Comparison of ENCODE assay signal across 15 cellular contexts in the genomic region with DNA sequence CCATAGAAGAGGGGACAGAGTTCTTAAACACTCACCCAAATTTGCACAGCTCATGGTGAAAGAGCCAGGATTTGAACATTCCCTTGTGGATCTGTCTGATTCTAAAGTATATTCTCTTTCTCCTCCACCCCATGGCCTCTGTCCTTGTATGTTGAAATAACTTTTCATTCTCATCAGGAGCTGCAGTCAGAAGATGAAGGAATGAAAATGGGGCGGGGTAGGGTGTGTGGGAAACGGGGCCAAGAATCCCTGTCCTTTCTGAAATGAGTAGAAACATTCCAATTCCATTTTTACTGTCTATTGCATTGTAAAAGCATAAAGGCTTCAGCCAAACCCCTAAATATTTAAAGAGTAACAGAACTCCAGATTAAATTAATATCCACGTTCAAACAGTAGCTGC. TPM values are rescaled to one million over a fixed set of nuclear protein-coding genes. Genes with fewer than 3 reads are reported as not detected.
DNase-seq lines count a peak whose midpoint lies in the region; ATAC-seq and TF ChIP-seq lines count a peak whose summit lies in the region.
"Had no signal": no experiment of that assay in that cellular context is flagged by ENCODE, and none has a peak within 500 bp of the region (broad histone marks: within the 10 kb centered on the region; RNA-seq: fewer than 3 reads in every experiment).

No MANE protein-coding gene starts in this region.

- H2AFZ ChIP-seq in SK-N-SH (ENCODE audit: low read depth), result peak overlapping the region; percentile 32; the same call in 1 of the 2 replicates

- peak overlapping the region; percentile 44 for H3K27ac Mint-ChIP-seq in neural crest cell (ENCODE audit: unreplicated experiment)
- H3K27ac Mint-ChIP-seq in activated CD8-positive, alpha-beta T cell treated with anti-CD3 and anti-CD28 coated beads for 36 hours, result no peak overlapping the region
- H3K27ac Mint-ChIP-seq: CD4-positive, alpha-beta memory T cell had no signal

- peak overlapping the region in 1 of 2 experiments; percentile 2; a peak in 1 of 4 replicates for H3K27ac ChIP-seq in SK-N-SH (ENCODE audit: low read depth in 2 of 2, low read length in 1 of 2)
- H3K27ac ChIP-seq in vagina, result no peak overlapping the region
- H3K27ac ChIP-seq: 22Rv1, C4-2B had no signal

- no peaks in the 10 kb centered on the region for H3K9me2 ChIP-seq in SK-N-SH

- no peaks in the 10 kb centered on the region for H3K4me1 Mint-ChIP-seq in neural crest cell
- H3K4me1 Mint-ChIP-seq in activated CD8-positive, alpha-beta T cell treated with anti-CD3 and anti-CD28 coated beads for 36 hours (ENCODE audit: low read depth), result peaks cover 7% of the 10 kb centered on the region
- H3K4me1 Mint-ChIP-seq: CD4-positive, alpha-beta memory T cell had no signal

- H3K4me3 ChIP-seq in SK-N-SH (ENCODE audit: low read depth in 2 of 2, low read length in 1 of 2) (no peak overlapping the region), vagina (no peak overlapping the region)

- intact Hi-C loops in vagina (cut with DNase I), result no loop called here
- intact Hi-C loops in activated CD8-positive, alpha-beta T cell treated with anti-CD3 and anti-CD28 coated beads for 36 hours (cut with micrococcal nuclease), result no loop called here

- CTCF ChIA-PET in SK-N-SH (lab: Yijun Ruan, JAX), result interaction anchor here (1.1 to 1.2 kb wide), 2 partner anchors 43 to 79 kb away, joined by 3 to 7 read pairs; a partner anchor contains a TSS
- CTCF ChIA-PET in activated CD8-positive, alpha-beta T cell treated with anti-CD3 and anti-CD28 coated beads for 36 hours (lab: Charles Lee), result interaction anchor here (0.9 to 1.5 kb wide), 4 partner anchors 18 to 80 kb away, joined by 3 to 5 read pairs (median 4); no protein-coding TSS in a partner anchor

- H4K20me1 ChIP-seq in SK-N-SH (ENCODE audit: insufficient read depth), result no peaks in the 10 kb centered on the region

- TF ChIP-seq RAD21 in SK-N-SH (IDR thresholded peaks at IDR 0.05; ENCODE audit: low read length), result no peak

- no peak for TF ChIP-seq POLR2A in vagina (IDR thresholded peaks at IDR 0.05)

- no peak for TF ChIP-seq EP300 in SK-N-SH (IDR thresholded peaks at IDR 0.05; ENCODE audit: borderline replicate concordance in 1 of 2, low read depth in 1 of 2, low read length in 1 of 2)

- H3K9me3 Mint-ChIP-seq in neural crest cell, result no peaks in the 10 kb centered on the region
- H3K9me3 Mint-ChIP-seq in activated CD8-positive, alpha-beta T cell treated with anti-CD3 and anti-CD28 coated beads for 36 hours, result no peaks in the 10 kb centered on the region
- H3K9me3 Mint-ChIP-seq: CD4-positive, alpha-beta memory T cell had no signal

- no peak overlapping the region for H3K9ac ChIP-seq in SK-N-SH

- H3K4me2 ChIP-seq in SK-N-SH, result peak overlapping the region; percentile 51

- 0 out of 4 replicates have a peak, but pooled peaks cover 0 to 7% of the 10 kb centered on the region in 2 experiments for H3K4me1 ChIP-seq in SK-N-SH (ENCODE audit: control insufficient read depth in 1 of 2, insufficient read depth in 2 of 2, low read depth in 1 of 2, low read length in 1 of 2)
- H3K4me1 ChIP-seq in vagina, result peaks cover 4% of the 10 kb centered on the region
- H3K4me1 ChIP-seq: BE2C had no signal

- no peak for ATAC-seq in HG03025 (IDR thresholded peaks at IDR 0.05; ENCODE audit: low FRiP score, unreplicated experiment)
- ATAC-seq in activated CD8-positive, alpha-beta T cell treated with anti-CD3 and anti-CD28 coated beads for 36 hours, result no peak

- H3K27me3 ChIP-seq in SK-N-SH (ENCODE audit: insufficient read depth) (peaks cover 4% of the 10 kb centered on the region; the same call in 1 of the 2 replicates), vagina (no peaks in the 10 kb centered on the region)

- peak; percentile 50 for DNase-seq in AG08395 (ENCODE audit: low spot score)
- peak; percentile 20 for DNase-seq in GM04503 (ENCODE audit: low read depth)
- no peak for DNase-seq in SK-N-SH
- DNase-seq in neural crest cell (ENCODE audit: low read depth, low spot score), result no peak
- no peak for DNase-seq in vagina (ENCODE audit: extremely low spot score in 2 of 2)
- no peak for DNase-seq in activated CD8-positive, alpha-beta T cell treated with anti-CD3 and anti-CD28 coated beads for 36 hours
- DNase-seq in activated effector memory CD4-positive, alpha-beta T cell treated with anti-CD3 and anti-CD28 coated beads, Interleukin-2, amount 50 U/mL, for 16 hours, result no peak
- DNase-seq: BE2C; CD4-positive, alpha-beta memory T cell; DMS79; HCEC 1CT; IMR-90 had no signal

- H3K9me3 ChIP-seq in SK-N-SH (no peaks in the 10 kb centered on the region), vagina (no peaks in the 10 kb centered on the region)
- H3K9me3 ChIP-seq: BE2C had no signal

- POLR2A ChIA-PET in SK-N-SH (lab: Yijun Ruan, JAX), result no interaction called here
- POLR2A ChIA-PET in activated CD8-positive, alpha-beta T cell treated with anti-CD3 and anti-CD28 coated beads for 36 hours (lab: Charles Lee), result no interaction called here

- H3F3A ChIP-seq in SK-N-SH (replicated peaks; ENCODE audit: insufficient read depth), result peaks cover 17% of the 10 kb centered on the region

- no peaks in the 10 kb centered on the region for H3K36me3 Mint-ChIP-seq in neural crest cell (ENCODE audit: low read depth)
- no peaks in the 10 kb centered on the region for H3K36me3 Mint-ChIP-seq in activated CD8-positive, alpha-beta T cell treated with anti-CD3 and anti-CD28 coated beads for 36 hours (ENCODE audit: low read depth)
- H3K36me3 Mint-ChIP-seq: CD4-positive, alpha-beta memory T cell had no signal

- H3K79me2 ChIP-seq in SK-N-SH (ENCODE audit: insufficient read depth), result no peaks in the 10 kb centered on the region

- TF ChIP-seq CTCF in SK-N-SH (IDR thresholded peaks at IDR 0.05), result no peak
- no peak for TF ChIP-seq CTCF in neural crest cell (conservative IDR thresholded peaks at IDR 0.05)
- no peak for TF ChIP-seq CTCF in vagina (IDR thresholded peaks at IDR 0.05)
- no peak for TF ChIP-seq CTCF in activated CD8-positive, alpha-beta T cell treated with anti-CD3 and anti-CD28 coated beads for 36 hours (IDR thresholded peaks at IDR 0.05)

- H3K36me3 ChIP-seq in SK-N-SH (replicated peaks in 1 of 2; ENCODE audit: control insufficient read depth in 1 of 2, insufficient read depth in 2 of 2, low read length in 1 of 2), result no peaks in the 10 kb centered on the region
- no peaks in the 10 kb centered on the region for H3K36me3 ChIP-seq in vagina
- H3K36me3 ChIP-seq: BE2C had no signal

- peaks cover 20% of the 10 kb centered on the region for H3K27me3 Mint-ChIP-seq in neural crest cell (ENCODE audit: low read depth)
- no peaks in the 10 kb centered on the region for H3K27me3 Mint-ChIP-seq in activated CD8-positive, alpha-beta T cell treated with anti-CD3 and anti-CD28 coated beads for 36 hours

- H3K4me3 Mint-ChIP-seq in neural crest cell, result no peak overlapping the region
- no peak overlapping the region for H3K4me3 Mint-ChIP-seq in activated CD8-positive, alpha-beta T cell treated with anti-CD3 and anti-CD28 coated beads for 36 hours
- H3K4me3 Mint-ChIP-seq: CD4-positive, alpha-beta memory T cell had no signal

- WGBS in SK-N-SH (ENCODE audit: low lambda C conversion rate), result 9% methylated on average over 3 of the region's 3 CpGs

TF ChIP-seq in SK-N-SH, 30 proteins besides CTCF, POLR2A, EP300 and RAD21 (continues in another document):
- no peak for TF ChIP-seq POLR2AphosphoS5 (IDR thresholded peaks at IDR 0.05; ENCODE audit: low read depth, low read length)
- no peak for TF ChIP-seq YY1 (IDR thresholded peaks at IDR 0.05; ENCODE audit: low read depth)
- TF ChIP-seq, protein P1, sequence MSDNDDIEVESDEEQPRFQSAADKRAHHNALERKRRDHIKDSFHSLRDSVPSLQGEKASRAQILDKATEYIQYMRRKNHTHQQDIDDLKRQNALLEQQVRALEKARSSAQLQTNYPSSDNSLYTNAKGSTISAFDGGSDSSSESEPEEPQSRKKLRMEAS (IDR thresholded peaks at IDR 0.05; ENCODE audit: low read depth), result no peak
- no peak for TF ChIP-seq EZH2phosphoT487 (IDR thresholded peaks at IDR 0.05; ENCODE audit: borderline replicate concordance, low read depth)
- TF ChIP-seq, protein P2, sequence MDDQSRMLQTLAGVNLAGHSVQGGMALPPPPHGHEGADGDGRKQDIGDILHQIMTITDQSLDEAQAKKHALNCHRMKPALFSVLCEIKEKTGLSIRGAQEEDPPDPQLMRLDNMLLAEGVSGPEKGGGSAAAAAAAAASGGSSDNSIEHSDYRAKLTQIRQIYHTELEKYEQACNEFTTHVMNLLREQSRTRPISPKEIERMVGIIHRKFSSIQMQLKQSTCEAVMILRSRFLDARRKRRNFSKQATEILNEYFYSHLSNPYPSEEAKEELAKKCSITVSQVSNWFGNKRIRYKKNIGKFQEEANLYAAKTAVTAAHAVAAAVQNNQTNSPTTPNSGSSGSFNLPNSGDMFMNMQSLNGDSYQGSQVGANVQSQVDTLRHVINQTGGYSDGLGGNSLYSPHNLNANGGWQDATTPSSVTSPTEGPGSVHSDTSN (IDR thresholded peaks at IDR 0.05), result no peak
- TF ChIP-seq NRF1 (IDR thresholded peaks at IDR 0.05; ENCODE audit: low read depth, low read length), result no peak
- TF ChIP-seq GABPA (IDR thresholded peaks at IDR 0.05; ENCODE audit: low read depth), result no peak
- no peak for TF ChIP-seq CHD2 (IDR thresholded peaks at IDR 0.05; ENCODE audit: low read length, partially characterized antibody)
- TF ChIP-seq RXRA (IDR thresholded peaks at IDR 0.05; ENCODE audit: borderline replicate concordance, low read depth), result no peak
- TF ChIP-seq, protein P3, sequence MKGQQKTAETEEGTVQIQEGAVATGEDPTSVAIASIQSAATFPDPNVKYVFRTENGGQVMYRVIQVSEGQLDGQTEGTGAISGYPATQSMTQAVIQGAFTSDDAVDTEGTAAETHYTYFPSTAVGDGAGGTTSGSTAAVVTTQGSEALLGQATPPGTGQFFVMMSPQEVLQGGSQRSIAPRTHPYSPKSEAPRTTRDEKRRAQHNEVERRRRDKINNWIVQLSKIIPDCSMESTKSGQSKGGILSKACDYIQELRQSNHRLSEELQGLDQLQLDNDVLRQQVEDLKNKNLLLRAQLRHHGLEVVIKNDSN (IDR thresholded peaks at IDR 0.05; ENCODE audit: borderline replicate concordance, low read depth), result no peak; the same call in 1 of the 2 replicates
- TF ChIP-seq TEAD4 (IDR thresholded peaks at IDR 0.05; ENCODE audit: borderline replicate concordance, insufficient read depth), result no peak
- TF ChIP-seq SMC3 (IDR thresholded peaks at IDR 0.05; ENCODE audit: low read depth, low read length), result no peak

RNA-seq across cellular contexts. Expression of a gene that starts 42.8 kb away (rescaled TPM):
- 3.1 and 3.2 TPM in 2 replicates for polyA plus RNA-seq in SK-N-SH (2012; rRNA removed)
- 1.4 and 2.7 TPM in 2 replicates for polyA plus RNA-seq in SK-N-SH (2012; cell fraction: cytosol; rRNA removed)
- 2.5 and 2.7 TPM in 2 replicates for polyA plus RNA-seq in SK-N-SH (2012; cell fraction: nucleus; rRNA removed)
- total RNA-seq in neural crest cell, result 0.50 and 0.65 TPM in 2 replicates
- 7.4 TPM for total RNA-seq in vagina
- 10 to 100 TPM; 23.5 to 25.8 TPM for total RNA-seq in activated CD8-positive, alpha-beta T cell treated with anti-CD3 and anti-CD28 coated beads for 36 hours

Comparison
In these comparisons a context has a peak if more than half of its experiments do, and no peak if none do; other contexts are left out.
1. DNase-seq: peak in AG08395 (single experiment) and GM04503 (single experiment); none in SK-N-SH (single experiment), neural crest cell (single experiment), vagina (0 of 2), activated CD8-positive, alpha-beta T cell treated with anti-CD3 and anti-CD28 coated beads for 36 hours (single experiment) and activated effector memory CD4-positive, alpha-beta T cell treated with anti-CD3 and anti-CD28 coated beads, Interleukin-2, amount 50 U/mL, for 16 hours (single experiment).